ENCODE assay signal across 19 cellular contexts in genomic region chr3:71438004-71438685, GRCh38.
DNase-seq lines count a peak whose midpoint lies in the region; ATAC-seq and TF ChIP-seq lines count a peak whose summit lies in the region.
"Had no signal": no experiment of that assay in that cellular context is flagged by ENCODE, and none has a peak within 500 bp of the region (broad histone marks: within the 10 kb centered on the region; RNA-seq: fewer than 3 reads in every experiment).

No MANE protein-coding gene starts in this region.

- POLR2A ChIA-PET in MCF 10A (lab: Yijun Ruan, JAX) = no interaction called here

- H3K36me3 Mint-ChIP-seq in MCF 10A (ENCODE audit: insufficient read depth, unreplicated experiment) (peaks cover 17% of the 10 kb centered on the region), type B pancreatic cell (peaks cover 28% of the 10 kb centered on the region)
- no peaks in the 10 kb centered on the region for H3K36me3 Mint-ChIP-seq in activated T-helper 17 cell treated with anti-CD3 and anti-CD28 coated beads, Interleukin-2, amount 50 U/mL, for 72 hours (ENCODE audit: low read depth)

- H3K27me3 Mint-ChIP-seq in MCF 10A (ENCODE audit: insufficient read depth, unreplicated experiment) = no peaks in the 10 kb centered on the region
- H3K27me3 Mint-ChIP-seq in activated T-helper 17 cell treated with anti-CD3 and anti-CD28 coated beads, Interleukin-2, amount 50 U/mL, for 72 hours = no peaks in the 10 kb centered on the region
- no peaks in the 10 kb centered on the region for H3K27me3 Mint-ChIP-seq in type B pancreatic cell
- H3K27me3 Mint-ChIP-seq: activated CD8-positive, alpha-beta memory T cell treated with anti-CD3 and anti-CD28 coated beads, Interleukin-2, amount 10 ng/mL, durations not matched to agents 7 days and 5 days had no signal

- intact Hi-C loops in MCF 10A (cut with micrococcal nuclease) = no loop called here
- intact Hi-C loops in breast epithelium (cut with DNase I; ENCODE audit: low total_unique reads) = no loop called here
- intact Hi-C loops in cardiac septum (cut with DNase I) = no loop called here

- H3K27me3 ChIP-seq in breast epithelium (no peaks in the 10 kb centered on the region), gastroesophageal sphincter (no peaks in the 10 kb centered on the region)
- H3K27me3 ChIP-seq: vagina had no signal

- H3K4me3 Mint-ChIP-seq in MCF 10A (ENCODE audit: unreplicated experiment) (no peak overlapping the region), type B pancreatic cell (peak overlapping the region; percentile 37)
- H3K4me3 Mint-ChIP-seq in activated T-helper 17 cell treated with anti-CD3 and anti-CD28 coated beads, Interleukin-2, amount 50 U/mL, for 72 hours = peak overlapping the region; percentile 86
- H3K4me3 Mint-ChIP-seq: activated CD8-positive, alpha-beta memory T cell treated with anti-CD3 and anti-CD28 coated beads, Interleukin-2, amount 10 ng/mL, durations not matched to agents 7 days and 5 days had no signal

- CTCF ChIA-PET in MCF 10A (lab: Yijun Ruan, JAX) = interaction anchor here (0.8 kb wide), 1 partner anchor 14 kb away, joined by 7 read pairs; no protein-coding TSS in a partner anchor

- H3K27ac ChIP-seq in breast epithelium (peak overlapping the region in 1 of 2 donors; percentile 9), gastroesophageal sphincter (no peak overlapping the region)
- H3K27ac ChIP-seq: vagina had no signal

- no peak for TF ChIP-seq EP300 in gastroesophageal sphincter (IDR thresholded peaks at IDR 0.05)

- BruUV-seq in MCF 10A (replicated peaks; lab: Mats Ljungman, UMichigan) = no TSS peak

- TF ChIP-seq CTCF in MCF 10A (IDR thresholded peaks at IDR 0.05; ENCODE audit: unreplicated experiment) (no peak), breast epithelium (IDR thresholded peaks at IDR 0.05) (no peak), gastroesophageal sphincter (IDR thresholded peaks at IDR 0.05) (no peak), type B pancreatic cell (conservative IDR thresholded peaks at IDR 0.05) (no peak)

- H3K36me3 ChIP-seq in breast epithelium (no peaks in the 10 kb centered on the region), gastroesophageal sphincter (no peaks in the 10 kb centered on the region)
- H3K36me3 ChIP-seq: vagina had no signal

- ATAC-seq in activated T-helper 17 cell treated with anti-CD3 and anti-CD28 coated beads, Interleukin-2, amount 50 U/mL, for 72 hours (replicated peaks) = no peak
- peak; percentile 45 for ATAC-seq in gastroesophageal sphincter
- ATAC-seq: activated CD8-positive, alpha-beta memory T cell treated with anti-CD3 and anti-CD28 coated beads, Interleukin-2, amount 10 ng/mL, durations not matched to agents 7 days and 5 days; Right ventricle myocardium inferior had no signal

- peaks cover 33% of the 10 kb centered on the region for H3K4me1 Mint-ChIP-seq in MCF 10A (ENCODE audit: insufficient read depth, unreplicated experiment)
- H3K4me1 Mint-ChIP-seq in activated T-helper 17 cell treated with anti-CD3 and anti-CD28 coated beads, Interleukin-2, amount 50 U/mL, for 72 hours = peaks cover 60% of the 10 kb centered on the region
- peaks cover 31% of the 10 kb centered on the region for H3K4me1 Mint-ChIP-seq in type B pancreatic cell (ENCODE audit: unreplicated experiment)

- H3K9me3 Mint-ChIP-seq in MCF 10A (ENCODE audit: unreplicated experiment) (no peaks in the 10 kb centered on the region), type B pancreatic cell (peaks cover 5% of the 10 kb centered on the region)
- no peaks in the 10 kb centered on the region for H3K9me3 Mint-ChIP-seq in activated T-helper 17 cell treated with anti-CD3 and anti-CD28 coated beads, Interleukin-2, amount 50 U/mL, for 72 hours

- H3K9me3 ChIP-seq in breast epithelium (no peaks in the 10 kb centered on the region), gastroesophageal sphincter (no peaks in the 10 kb centered on the region)
- H3K9me3 ChIP-seq: vagina had no signal

- 34 to 52% methylated on average over 6 to 7 of the region's 7 CpGs for WGBS in gastroesophageal sphincter (ENCODE audit: low coverage in 1 of 2), 2 donors

- no peak for TF ChIP-seq POLR2A in breast epithelium (IDR thresholded peaks at IDR 0.05)
- TF ChIP-seq POLR2A in gastroesophageal sphincter (IDR thresholded peaks at IDR 0.05) = no peak

- H3K4me3 ChIP-seq in breast epithelium = no peak overlapping the region
- H3K4me3 ChIP-seq in gastroesophageal sphincter = no peak overlapping the region
- H3K4me3 ChIP-seq: vagina had no signal

- peak overlapping the region; percentile 55 for H3K27ac Mint-ChIP-seq in MCF 10A (ENCODE audit: low read depth, unreplicated experiment)
- H3K27ac Mint-ChIP-seq in activated T-helper 17 cell treated with anti-CD3 and anti-CD28 coated beads, Interleukin-2, amount 50 U/mL, for 72 hours = peak overlapping the region; percentile 58
- peak overlapping the region; percentile 71 for H3K27ac Mint-ChIP-seq in type B pancreatic cell
- H3K27ac Mint-ChIP-seq: activated CD8-positive, alpha-beta memory T cell treated with anti-CD3 and anti-CD28 coated beads, Interleukin-2, amount 10 ng/mL, durations not matched to agents 7 days and 5 days had no signal

- DNase-seq in MCF 10A (ENCODE audit: unreplicated experiment) = no peak
- DNase-seq in breast epithelium (ENCODE audit: low spot score in 2 of 2) = no peak
- DNase-seq in type B pancreatic cell (ENCODE audit: extremely low spot score, unreplicated experiment) = no peak
- no peak for DNase-seq in cardiac septum (ENCODE audit: low spot score)
- no peak for DNase-seq in activated CD4-positive, alpha-beta T cell treated with anti-CD3 and anti-CD28 coated beads, Interleukin-2, amount 50 U/mL, for 1 hour
- DNase-seq in NCI-H2107 treated with DMSO at 0.1 percent for 48 hours (lab: John Stamatoyannopoulos, UW; ENCODE audit: unreplicated experiment) = no peak
- DNase-seq: activated CD8-positive, alpha-beta memory T cell treated with anti-CD3 and anti-CD28 coated beads, Interleukin-2, amount 10 ng/mL, durations not matched to agents 7 days and 5 days; activated naive CD4-positive, alpha-beta T cell; Calu3; caudate nucleus; foreskin fibroblast; hypothalamus; NCI-H1694 treated with DMSO at 0.1 percent for 48 hours; NCI-H446; right cardiac atrium had no signal

- H3K4me1 ChIP-seq in breast epithelium (peaks cover 6 to 8% of the 10 kb centered on the region in 2 donors), gastroesophageal sphincter (peaks cover 0 to 76% (median 21%) of the 10 kb centered on the region in 3 donors)
